In the genomic region with DNA sequence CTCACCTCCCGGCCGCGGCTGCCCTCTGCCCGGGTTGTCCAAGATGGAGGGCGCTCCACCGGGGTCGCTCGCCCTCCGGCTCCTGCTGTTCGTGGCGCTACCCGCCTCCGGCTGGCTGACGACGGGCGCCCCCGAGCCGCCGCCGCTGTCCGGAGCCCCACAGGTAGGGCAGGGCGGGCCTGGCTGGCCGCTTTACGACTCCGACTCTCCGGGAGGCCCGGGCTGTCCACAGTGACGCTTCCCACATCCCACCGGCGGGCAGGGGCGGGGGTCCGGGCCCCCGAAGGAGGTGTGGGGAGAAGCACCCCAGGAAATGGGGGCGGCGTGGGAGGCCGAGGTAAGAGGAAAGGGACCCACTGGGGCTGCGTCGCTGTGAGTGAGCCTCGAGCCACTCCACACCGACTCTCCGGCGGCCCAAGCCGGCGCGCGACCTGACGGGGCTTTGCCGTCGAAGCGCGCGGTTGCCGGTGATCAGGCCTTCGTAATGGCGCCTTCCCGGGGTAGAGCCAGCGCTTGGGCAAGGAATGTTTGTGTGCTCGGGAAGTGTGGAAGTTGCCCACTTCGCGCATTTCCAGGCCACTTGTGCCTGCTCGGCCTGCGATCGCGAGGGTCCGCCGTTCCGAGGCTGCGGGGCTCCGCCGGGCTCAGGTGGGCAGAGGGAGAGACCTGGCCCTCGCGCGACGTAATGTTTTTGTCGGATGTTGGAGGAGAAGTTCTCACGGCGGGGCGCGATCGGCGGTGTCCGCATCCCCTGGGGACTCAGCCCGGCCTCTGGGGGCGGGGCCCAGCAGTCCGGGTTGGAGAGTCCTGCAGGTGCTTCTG, we compare ENCODE assay signal across 1 cellular context.
A peak's percentile ranks its signal among the peaks of the same experiment; 100 is the strongest.
TF ChIP-seq lines count a peak whose summit lies in the region.

A gene with protein sequence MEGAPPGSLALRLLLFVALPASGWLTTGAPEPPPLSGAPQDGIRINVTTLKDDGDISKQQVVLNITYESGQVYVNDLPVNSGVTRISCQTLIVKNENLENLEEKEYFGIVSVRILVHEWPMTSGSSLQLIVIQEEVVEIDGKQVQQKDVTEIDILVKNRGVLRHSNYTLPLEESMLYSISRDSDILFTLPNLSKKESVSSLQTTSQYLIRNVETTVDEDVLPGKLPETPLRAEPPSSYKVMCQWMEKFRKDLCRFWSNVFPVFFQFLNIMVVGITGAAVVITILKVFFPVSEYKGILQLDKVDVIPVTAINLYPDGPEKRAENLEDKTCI (plus strand): TSS at position 4 of the 822 bp plus-strand sequence. CDS start 40 bp downstream, at position 44.

TF ChIP-seq in HepG2, 621 proteins besides CTCF, POLR2A, EP300 and RAD21 (continued from another document and continues in another):
- TF ChIP-seq, protein P1, sequence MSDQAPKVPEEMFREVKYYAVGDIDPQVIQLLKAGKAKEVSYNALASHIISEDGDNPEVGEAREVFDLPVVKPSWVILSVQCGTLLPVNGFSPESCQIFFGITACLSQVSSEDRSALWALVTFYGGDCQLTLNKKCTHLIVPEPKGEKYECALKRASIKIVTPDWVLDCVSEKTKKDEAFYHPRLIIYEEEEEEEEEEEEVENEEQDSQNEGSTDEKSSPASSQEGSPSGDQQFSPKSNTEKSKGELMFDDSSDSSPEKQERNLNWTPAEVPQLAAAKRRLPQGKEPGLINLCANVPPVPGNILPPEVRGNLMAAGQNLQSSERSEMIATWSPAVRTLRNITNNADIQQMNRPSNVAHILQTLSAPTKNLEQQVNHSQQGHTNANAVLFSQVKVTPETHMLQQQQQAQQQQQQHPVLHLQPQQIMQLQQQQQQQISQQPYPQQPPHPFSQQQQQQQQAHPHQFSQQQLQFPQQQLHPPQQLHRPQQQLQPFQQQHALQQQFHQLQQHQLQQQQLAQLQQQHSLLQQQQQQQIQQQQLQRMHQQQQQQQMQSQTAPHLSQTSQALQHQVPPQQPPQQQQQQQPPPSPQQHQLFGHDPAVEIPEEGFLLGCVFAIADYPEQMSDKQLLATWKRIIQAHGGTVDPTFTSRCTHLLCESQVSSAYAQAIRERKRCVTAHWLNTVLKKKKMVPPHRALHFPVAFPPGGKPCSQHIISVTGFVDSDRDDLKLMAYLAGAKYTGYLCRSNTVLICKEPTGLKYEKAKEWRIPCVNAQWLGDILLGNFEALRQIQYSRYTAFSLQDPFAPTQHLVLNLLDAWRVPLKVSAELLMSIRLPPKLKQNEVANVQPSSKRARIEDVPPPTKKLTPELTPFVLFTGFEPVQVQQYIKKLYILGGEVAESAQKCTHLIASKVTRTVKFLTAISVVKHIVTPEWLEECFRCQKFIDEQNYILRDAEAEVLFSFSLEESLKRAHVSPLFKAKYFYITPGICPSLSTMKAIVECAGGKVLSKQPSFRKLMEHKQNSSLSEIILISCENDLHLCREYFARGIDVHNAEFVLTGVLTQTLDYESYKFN (CRISPR knock-in tag; conservative IDR thresholded peaks at IDR 0.05), result 0 out of 2 replicates have a peak, but pooled peaks have one; percentile 28
- peak; percentile 35; the same call in 1 of the 2 replicates for TF ChIP-seq RELA (CRISPR knock-in tag; IDR thresholded peaks at IDR 0.05)
- TF ChIP-seq ZNF556 (CRISPR knock-in tag; IDR thresholded peaks at IDR 0.05; ENCODE audit: borderline replicate concordance), result peak; percentile 54
- TF ChIP-seq RARG (CRISPR knock-in tag; IDR thresholded peaks at IDR 0.05; ENCODE audit: low read depth), result 0 out of 2 replicates have a peak, but pooled peaks have one; percentile 61
- TF ChIP-seq, protein P2, sequence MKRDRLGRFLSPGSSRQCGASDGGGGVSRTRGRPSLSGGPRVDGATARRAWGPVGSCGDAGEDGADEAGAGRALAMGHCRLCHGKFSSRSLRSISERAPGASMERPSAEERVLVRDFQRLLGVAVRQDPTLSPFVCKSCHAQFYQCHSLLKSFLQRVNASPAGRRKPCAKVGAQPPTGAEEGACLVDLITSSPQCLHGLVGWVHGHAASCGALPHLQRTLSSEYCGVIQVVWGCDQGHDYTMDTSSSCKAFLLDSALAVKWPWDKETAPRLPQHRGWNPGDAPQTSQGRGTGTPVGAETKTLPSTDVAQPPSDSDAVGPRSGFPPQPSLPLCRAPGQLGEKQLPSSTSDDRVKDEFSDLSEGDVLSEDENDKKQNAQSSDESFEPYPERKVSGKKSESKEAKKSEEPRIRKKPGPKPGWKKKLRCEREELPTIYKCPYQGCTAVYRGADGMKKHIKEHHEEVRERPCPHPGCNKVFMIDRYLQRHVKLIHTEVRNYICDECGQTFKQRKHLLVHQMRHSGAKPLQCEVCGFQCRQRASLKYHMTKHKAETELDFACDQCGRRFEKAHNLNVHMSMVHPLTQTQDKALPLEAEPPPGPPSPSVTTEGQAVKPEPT (CRISPR knock-in tag; IDR thresholded peaks at IDR 0.05; ENCODE audit: low read depth), result peak; percentile 74; the same call in 1 of the 2 replicates
- TF ChIP-seq ZNF138 (CRISPR knock-in tag; IDR thresholded peaks at IDR 0.05; ENCODE audit: low read depth), result 0 out of 2 replicates have a peak, but pooled peaks have one; percentile 48
- no peak for TF ChIP-seq NCOR1 (IDR thresholded peaks at IDR 0.05; ENCODE audit: borderline replicate concordance, low read length)
- no peak for TF ChIP-seq U2AF2 (IDR thresholded peaks at IDR 0.05; ENCODE audit: low read depth, low read length)
- no peak for TF ChIP-seq NBN (conservative IDR thresholded peaks at IDR 0.05)
- no peak for TF ChIP-seq HMG20A (CRISPR knock-in tag; IDR thresholded peaks at IDR 0.05; ENCODE audit: borderline replicate concordance)
- TF ChIP-seq ATF7-NPFF (CRISPR knock-in tag; IDR thresholded peaks at IDR 0.05; ENCODE audit: low read depth), result peak; percentile 67
- TF ChIP-seq, protein P3, sequence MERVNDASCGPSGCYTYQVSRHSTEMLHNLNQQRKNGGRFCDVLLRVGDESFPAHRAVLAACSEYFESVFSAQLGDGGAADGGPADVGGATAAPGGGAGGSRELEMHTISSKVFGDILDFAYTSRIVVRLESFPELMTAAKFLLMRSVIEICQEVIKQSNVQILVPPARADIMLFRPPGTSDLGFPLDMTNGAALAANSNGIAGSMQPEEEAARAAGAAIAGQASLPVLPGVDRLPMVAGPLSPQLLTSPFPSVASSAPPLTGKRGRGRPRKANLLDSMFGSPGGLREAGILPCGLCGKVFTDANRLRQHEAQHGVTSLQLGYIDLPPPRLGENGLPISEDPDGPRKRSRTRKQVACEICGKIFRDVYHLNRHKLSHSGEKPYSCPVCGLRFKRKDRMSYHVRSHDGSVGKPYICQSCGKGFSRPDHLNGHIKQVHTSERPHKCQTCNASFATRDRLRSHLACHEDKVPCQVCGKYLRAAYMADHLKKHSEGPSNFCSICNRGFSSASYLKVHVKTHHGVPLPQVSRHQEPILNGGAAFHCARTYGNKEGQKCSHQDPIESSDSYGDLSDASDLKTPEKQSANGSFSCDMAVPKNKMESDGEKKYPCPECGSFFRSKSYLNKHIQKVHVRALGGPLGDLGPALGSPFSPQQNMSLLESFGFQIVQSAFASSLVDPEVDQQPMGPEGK (CRISPR knock-in tag; IDR thresholded peaks at IDR 0.05), result 0 out of 2 replicates have a peak, but pooled peaks have one; percentile 35
- TF ChIP-seq MAF1 (CRISPR knock-in tag; IDR thresholded peaks at IDR 0.05; ENCODE audit: borderline replicate concordance), result 0 out of 2 replicates have a peak, but pooled peaks have one; percentile 44
- TF ChIP-seq MTA1 (CRISPR knock-in tag; IDR thresholded peaks at IDR 0.05; ENCODE audit: borderline replicate concordance), result peak; percentile 79; the same call in 1 of the 2 replicates
- no peak for TF ChIP-seq NR2F2 (IDR thresholded peaks at IDR 0.05; ENCODE audit: borderline replicate concordance, low read depth)
- TF ChIP-seq ZNF780A (CRISPR knock-in tag; IDR thresholded peaks at IDR 0.05), result no peak
- TF ChIP-seq SCMH1 (CRISPR knock-in tag; IDR thresholded peaks at IDR 0.05; ENCODE audit: borderline replicate concordance), result no peak
- TF ChIP-seq PAWR (CRISPR knock-in tag; IDR thresholded peaks at IDR 0.05; ENCODE audit: borderline replicate concordance), result no peak; the same call in 1 of the 2 replicates
- TF ChIP-seq CCAR2 (optimal IDR thresholded peaks at IDR 0.05; ENCODE audit: low read depth, low read length), result no peak
- TF ChIP-seq RXRA (CRISPR knock-in tag; IDR thresholded peaks at IDR 0.05), result peak; percentile 72; the same call in 1 of the 2 replicates
- TF ChIP-seq, protein P4, sequence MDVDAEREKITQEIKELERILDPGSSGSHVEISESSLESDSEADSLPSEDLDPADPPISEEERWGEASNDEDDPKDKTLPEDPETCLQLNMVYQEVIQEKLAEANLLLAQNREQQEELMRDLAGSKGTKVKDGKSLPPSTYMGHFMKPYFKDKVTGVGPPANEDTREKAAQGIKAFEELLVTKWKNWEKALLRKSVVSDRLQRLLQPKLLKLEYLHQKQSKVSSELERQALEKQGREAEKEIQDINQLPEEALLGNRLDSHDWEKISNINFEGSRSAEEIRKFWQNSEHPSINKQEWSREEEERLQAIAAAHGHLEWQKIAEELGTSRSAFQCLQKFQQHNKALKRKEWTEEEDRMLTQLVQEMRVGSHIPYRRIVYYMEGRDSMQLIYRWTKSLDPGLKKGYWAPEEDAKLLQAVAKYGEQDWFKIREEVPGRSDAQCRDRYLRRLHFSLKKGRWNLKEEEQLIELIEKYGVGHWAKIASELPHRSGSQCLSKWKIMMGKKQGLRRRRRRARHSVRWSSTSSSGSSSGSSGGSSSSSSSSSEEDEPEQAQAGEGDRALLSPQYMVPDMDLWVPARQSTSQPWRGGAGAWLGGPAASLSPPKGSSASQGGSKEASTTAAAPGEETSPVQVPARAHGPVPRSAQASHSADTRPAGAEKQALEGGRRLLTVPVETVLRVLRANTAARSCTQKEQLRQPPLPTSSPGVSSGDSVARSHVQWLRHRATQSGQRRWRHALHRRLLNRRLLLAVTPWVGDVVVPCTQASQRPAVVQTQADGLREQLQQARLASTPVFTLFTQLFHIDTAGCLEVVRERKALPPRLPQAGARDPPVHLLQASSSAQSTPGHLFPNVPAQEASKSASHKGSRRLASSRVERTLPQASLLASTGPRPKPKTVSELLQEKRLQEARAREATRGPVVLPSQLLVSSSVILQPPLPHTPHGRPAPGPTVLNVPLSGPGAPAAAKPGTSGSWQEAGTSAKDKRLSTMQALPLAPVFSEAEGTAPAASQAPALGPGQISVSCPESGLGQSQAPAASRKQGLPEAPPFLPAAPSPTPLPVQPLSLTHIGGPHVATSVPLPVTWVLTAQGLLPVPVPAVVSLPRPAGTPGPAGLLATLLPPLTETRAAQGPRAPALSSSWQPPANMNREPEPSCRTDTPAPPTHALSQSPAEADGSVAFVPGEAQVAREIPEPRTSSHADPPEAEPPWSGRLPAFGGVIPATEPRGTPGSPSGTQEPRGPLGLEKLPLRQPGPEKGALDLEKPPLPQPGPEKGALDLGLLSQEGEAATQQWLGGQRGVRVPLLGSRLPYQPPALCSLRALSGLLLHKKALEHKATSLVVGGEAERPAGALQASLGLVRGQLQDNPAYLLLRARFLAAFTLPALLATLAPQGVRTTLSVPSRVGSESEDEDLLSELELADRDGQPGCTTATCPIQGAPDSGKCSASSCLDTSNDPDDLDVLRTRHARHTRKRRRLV (CRISPR knock-in tag; IDR thresholded peaks at IDR 0.05), result peak; percentile 73
- TF ChIP-seq TGIF2 (CRISPR knock-in tag; IDR thresholded peaks at IDR 0.05), result 0 out of 2 replicates have a peak, but pooled peaks have one; percentile 59
- no peak for TF ChIP-seq ZBTB7A (CRISPR knock-in tag; IDR thresholded peaks at IDR 0.05)
- TF ChIP-seq CEBPG (CRISPR knock-in tag; IDR thresholded peaks at IDR 0.05), result no peak
- TF ChIP-seq KDM3A (CRISPR knock-in tag; IDR thresholded peaks at IDR 0.05; ENCODE audit: low read depth), result peak; percentile 82; the same call in 1 of the 2 replicates
- no peak for TF ChIP-seq SMARCC2 (IDR thresholded peaks at IDR 0.05)
- no peak; the same call in 1 of the 2 replicates for TF ChIP-seq DR1 (CRISPR knock-in tag; IDR thresholded peaks at IDR 0.05)
- peak; percentile 70 for TF ChIP-seq TAF1 (CRISPR knock-in tag; IDR thresholded peaks at IDR 0.05)
- TF ChIP-seq ZEB1 (IDR thresholded peaks at IDR 0.05; ENCODE audit: insufficient replicate concordance, low read depth), result no peak
- TF ChIP-seq KLF9 (CRISPR knock-in tag; IDR thresholded peaks at IDR 0.05; ENCODE audit: low read depth), result no peak
- no peak for TF ChIP-seq WIZ (CRISPR knock-in tag; IDR thresholded peaks at IDR 0.05)
- TF ChIP-seq TMF1 (CRISPR knock-in tag; IDR thresholded peaks at IDR 0.05; ENCODE audit: low read depth), result peak; percentile 70; the same call in 1 of the 2 replicates
- peak; percentile 78; the same call in 1 of the 2 replicates for TF ChIP-seq ZNF337 (CRISPR knock-in tag; IDR thresholded peaks at IDR 0.05; ENCODE audit: borderline replicate concordance, low read depth)
- TF ChIP-seq, protein P5, sequence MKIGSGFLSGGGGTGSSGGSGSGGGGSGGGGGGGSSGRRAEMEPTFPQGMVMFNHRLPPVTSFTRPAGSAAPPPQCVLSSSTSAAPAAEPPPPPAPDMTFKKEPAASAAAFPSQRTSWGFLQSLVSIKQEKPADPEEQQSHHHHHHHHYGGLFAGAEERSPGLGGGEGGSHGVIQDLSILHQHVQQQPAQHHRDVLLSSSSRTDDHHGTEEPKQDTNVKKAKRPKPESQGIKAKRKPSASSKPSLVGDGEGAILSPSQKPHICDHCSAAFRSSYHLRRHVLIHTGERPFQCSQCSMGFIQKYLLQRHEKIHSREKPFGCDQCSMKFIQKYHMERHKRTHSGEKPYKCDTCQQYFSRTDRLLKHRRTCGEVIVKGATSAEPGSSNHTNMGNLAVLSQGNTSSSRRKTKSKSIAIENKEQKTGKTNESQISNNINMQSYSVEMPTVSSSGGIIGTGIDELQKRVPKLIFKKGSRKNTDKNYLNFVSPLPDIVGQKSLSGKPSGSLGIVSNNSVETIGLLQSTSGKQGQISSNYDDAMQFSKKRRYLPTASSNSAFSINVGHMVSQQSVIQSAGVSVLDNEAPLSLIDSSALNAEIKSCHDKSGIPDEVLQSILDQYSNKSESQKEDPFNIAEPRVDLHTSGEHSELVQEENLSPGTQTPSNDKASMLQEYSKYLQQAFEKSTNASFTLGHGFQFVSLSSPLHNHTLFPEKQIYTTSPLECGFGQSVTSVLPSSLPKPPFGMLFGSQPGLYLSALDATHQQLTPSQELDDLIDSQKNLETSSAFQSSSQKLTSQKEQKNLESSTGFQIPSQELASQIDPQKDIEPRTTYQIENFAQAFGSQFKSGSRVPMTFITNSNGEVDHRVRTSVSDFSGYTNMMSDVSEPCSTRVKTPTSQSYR (CRISPR knock-in tag; IDR thresholded peaks at IDR 0.05; ENCODE audit: borderline replicate concordance), result no peak
- TF ChIP-seq, protein P6, sequence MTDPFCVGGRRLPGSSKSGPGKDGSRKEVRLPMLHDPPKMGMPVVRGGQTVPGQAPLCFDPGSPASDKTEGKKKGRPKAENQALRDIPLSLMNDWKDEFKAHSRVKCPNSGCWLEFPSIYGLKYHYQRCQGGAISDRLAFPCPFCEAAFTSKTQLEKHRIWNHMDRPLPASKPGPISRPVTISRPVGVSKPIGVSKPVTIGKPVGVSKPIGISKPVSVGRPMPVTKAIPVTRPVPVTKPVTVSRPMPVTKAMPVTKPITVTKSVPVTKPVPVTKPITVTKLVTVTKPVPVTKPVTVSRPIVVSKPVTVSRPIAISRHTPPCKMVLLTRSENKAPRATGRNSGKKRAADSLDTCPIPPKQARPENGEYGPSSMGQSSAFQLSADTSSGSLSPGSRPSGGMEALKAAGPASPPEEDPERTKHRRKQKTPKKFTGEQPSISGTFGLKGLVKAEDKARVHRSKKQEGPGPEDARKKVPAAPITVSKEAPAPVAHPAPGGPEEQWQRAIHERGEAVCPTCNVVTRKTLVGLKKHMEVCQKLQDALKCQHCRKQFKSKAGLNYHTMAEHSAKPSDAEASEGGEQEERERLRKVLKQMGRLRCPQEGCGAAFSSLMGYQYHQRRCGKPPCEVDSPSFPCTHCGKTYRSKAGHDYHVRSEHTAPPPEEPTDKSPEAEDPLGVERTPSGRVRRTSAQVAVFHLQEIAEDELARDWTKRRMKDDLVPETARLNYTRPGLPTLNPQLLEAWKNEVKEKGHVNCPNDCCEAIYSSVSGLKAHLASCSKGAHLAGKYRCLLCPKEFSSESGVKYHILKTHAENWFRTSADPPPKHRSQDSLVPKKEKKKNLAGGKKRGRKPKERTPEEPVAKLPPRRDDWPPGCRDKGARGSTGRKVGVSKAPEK (CRISPR knock-in tag; IDR thresholded peaks at IDR 0.05; ENCODE audit: borderline replicate concordance), result 0 out of 2 replicates have a peak, but pooled peaks have one; percentile 83
- TF ChIP-seq ZNF572 (CRISPR knock-in tag; IDR thresholded peaks at IDR 0.05), result peak; percentile 75; the same call in 1 of the 2 replicates
